In the genomic region with DNA sequence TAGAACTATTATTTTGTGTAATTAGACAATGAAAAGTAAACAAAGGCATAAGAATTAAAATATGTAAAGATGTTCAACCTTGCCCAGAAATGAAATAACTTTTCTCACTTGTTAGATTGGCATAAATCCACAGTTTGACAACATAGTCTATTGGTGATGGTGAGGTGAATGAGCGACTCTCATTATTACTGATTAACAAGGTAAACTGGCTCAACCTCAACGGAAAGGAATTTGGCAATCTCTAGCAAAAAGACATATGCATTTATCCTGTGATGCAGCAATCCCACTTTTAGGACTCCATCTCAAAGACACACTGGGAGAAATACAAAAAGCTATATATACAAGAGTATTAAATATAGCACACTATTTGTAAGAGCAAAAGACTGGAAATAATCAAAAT, we compare ENCODE assay signal across 17 cellular contexts. TPM values are rescaled to one million over a fixed set of nuclear protein-coding genes. Genes with fewer than 3 reads are reported as not detected.
A peak's percentile ranks its signal among the peaks of the same experiment; 100 is the strongest.
DNase-seq lines count a peak whose midpoint lies in the region; FAIRE-seq and TF ChIP-seq lines count a peak whose summit lies in the region.
"Had no signal": no experiment of that assay in that cellular context is flagged by ENCODE, and none has a peak within 500 bp of the region (broad histone marks: within the 10 kb centered on the region; RNA-seq: fewer than 3 reads in every experiment).

No MANE protein-coding gene starts in this region.

- H3K4me3 ChIP-seq in epithelial cell of proximal tubule (ENCODE audit: low read depth, low read length) (no peak overlapping the region), colonic mucosa (no peak overlapping the region)
- H3K4me3 ChIP-seq: GM23338 had no signal

- H3K9me3 ChIP-seq in colonic mucosa, result no peaks in the 10 kb centered on the region
- H3K9me3 ChIP-seq: Caco-2 had no signal

- H3K27ac ChIP-seq in colonic mucosa, result no peak overlapping the region
- H3K27ac ChIP-seq: C4-2B, HL-60 had no signal

- peak; percentile 81 for FAIRE-seq in RCC 7860 (lab: Jason Lieb, UNC)
- FAIRE-seq: D721Med, GM12892, GM18507, H54 had no signal

- TF ChIP-seq CTCF in epithelial cell of proximal tubule (conservative IDR thresholded peaks at IDR 0.05; ENCODE audit: low read depth, low read length) (no peak), colonic mucosa (IDR thresholded peaks at IDR 0.05) (no peak)

- intact Hi-C loops in colonic mucosa (cut with DNase I), result loop anchor here (10.0 kb wide), 1 partner anchor 54 kb away; no protein-coding TSS in a partner anchor

- H3K4me1 ChIP-seq in colonic mucosa, result no peaks in the 10 kb centered on the region
- H3K4me1 ChIP-seq: Caco-2 had no signal

- in situ Hi-C loops in ACHN (cut with HindIII; ENCODE audit: low pct_ligation_motif_present, low pct_unique_long_range_greater_than_20kb, low sequenced_read_pairs), result no loop called here

- H3K27me3 ChIP-seq in colonic mucosa, result no peaks in the 10 kb centered on the region

- DNase-seq in ACHN (peak; percentile 61), RCC 7860 (ENCODE audit: low spot score) (peak; percentile 51), epithelial cell of proximal tubule (ENCODE audit: low read depth) (peak; percentile 39), kidney tubule cell (ENCODE audit: low spot score) (peak; percentile 71), colonic mucosa (no peak), NOMO-1 (lab: John Stamatoyannopoulos, UW; ENCODE audit: unreplicated experiment in 2 of 2) (no peak), NCI-H524 treated with DMSO at 0.1 percent for 48 hours (lab: John Stamatoyannopoulos, UW) (no peak)
- DNase-seq: Caco-2; CD4-positive, alpha-beta T cell; HCEC 1CT had no signal

- no peaks in the 10 kb centered on the region for H3K36me3 ChIP-seq in colonic mucosa

- H3K9ac ChIP-seq in colonic mucosa (ENCODE audit: low read depth in 2 of 2, low read length in 2 of 2), result no peak overlapping the region

RNA-seq across cellular contexts. Expression of gene UBA6, which starts 22.3 kb away (rescaled TPM):
- total RNA-seq in epithelial cell of proximal tubule, result 69.2 and 100 TPM in 2 replicates
- 10 to 100 TPM; 57.2 to 73.2 TPM for total RNA-seq in colonic mucosa

Comparison
In these comparisons a context has a peak if more than half of its experiments do, and no peak if none do; other contexts are left out.
1. DNase-seq: peak in ACHN (single experiment), RCC 7860 (single experiment), epithelial cell of proximal tubule (single experiment) and kidney tubule cell (single experiment); none in colonic mucosa (single experiment), NOMO-1 (0 of 2) and NCI-H524 treated with DMSO at 0.1 percent for 48 hours (single experiment).